19 cellular contexts compared by ENCODE assay signal in the genomic region with DNA sequence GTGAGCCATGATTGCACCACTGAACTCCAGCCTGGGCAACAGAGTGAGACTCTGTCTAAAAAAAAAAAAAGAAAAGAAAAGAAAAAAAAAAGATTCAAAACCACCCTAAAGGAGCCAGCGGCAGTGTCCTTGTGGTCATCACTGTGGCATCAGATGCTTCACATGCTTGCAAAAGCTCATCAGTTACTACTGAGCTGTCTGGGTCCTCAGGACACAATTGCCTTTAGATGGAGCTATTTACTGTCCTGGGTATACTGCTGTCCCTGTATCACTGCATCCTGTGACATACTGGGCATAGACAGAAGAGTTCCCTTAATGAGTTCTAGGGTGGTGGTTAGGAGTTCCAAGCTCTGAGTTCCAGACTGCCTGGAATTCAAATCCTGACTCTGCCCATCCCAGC.
A peak's percentile ranks its signal among the peaks of the same experiment; 100 is the strongest.
DNase-seq lines count a peak whose midpoint lies in the region; ATAC-seq and TF ChIP-seq lines count a peak whose summit lies in the region.
"Had no signal": no experiment of that assay in that cellular context is flagged by ENCODE, and none has a peak within 500 bp of the region (broad histone marks: within the 10 kb centered on the region; RNA-seq: fewer than 3 reads in every experiment).

No MANE protein-coding gene starts in this region.

- H3K27me3 Mint-ChIP-seq in CD14-positive monocyte (ENCODE audit: low read depth in 3 of 3): peaks cover 4 to 9% (median 9%) of the 10 kb centered on the region in 3 donors

- intact Hi-C loops in CD14-positive monocyte (cut with micrococcal nuclease): no loop called here

- H3K27ac Mint-ChIP-seq in CD14-positive monocyte: no peak overlapping the region

- DNase-seq in CD14-positive monocyte (ENCODE audit: low spot score): peak; percentile 1
- DNase-seq in M059J (ENCODE audit: low read depth): peak; percentile 15
- DNase-seq in pons (ENCODE audit: low spot score): peak; percentile 52
- DNase-seq in NCI-H2107 treated with DMSO at 0.1 percent for 48 hours (lab: John Stamatoyannopoulos, UW; ENCODE audit: unreplicated experiment): no peak
- DNase-seq in Ammon's horn (ENCODE audit: low spot score): no peak
- DNase-seq: ACHN, GOT3, NCI-H1694, NCI-H2107, NCI-H345, RPMI8226, SHP77, SK-N-SH, T-helper 2 cell had no signal

- no peak for ATAC-seq in GM18498 (IDR thresholded peaks at IDR 0.05; ENCODE audit: unreplicated experiment)
- ATAC-seq: GM12878 had no signal

- H3K9me3 Mint-ChIP-seq in CD14-positive monocyte: peaks cover 0 to 7% (median 2%) of the 10 kb centered on the region in 7 donors

- H3K4me1 Mint-ChIP-seq in CD14-positive monocyte: peaks cover 29% of the 10 kb centered on the region

- TF ChIP-seq CTCF in CD14-positive monocyte (IDR thresholded peaks at IDR 0.05) (no peak), VCaP (conservative IDR thresholded peaks at IDR 0.05) (peak; percentile 42)

- no peak overlapping the region for H3K27ac ChIP-seq in VCaP
- H3K27ac ChIP-seq: C4-2B, KMS-11 had no signal

- H3K4me3 Mint-ChIP-seq in CD14-positive monocyte: no peak overlapping the region

- H3K36me3 Mint-ChIP-seq in CD14-positive monocyte: no peaks in the 10 kb centered on the region

Comparison
In these comparisons a context has a peak if more than half of its experiments do, and no peak if none do; other contexts are left out.
1. DNase-seq: peak in CD14-positive monocyte (single experiment), M059J (single experiment) and pons (single experiment); none in NCI-H2107 treated with DMSO at 0.1 percent for 48 hours (single experiment) and Ammon's horn (single experiment).